1 cellular context compared by ENCODE assay signal in genomic region chr21:36747114-36747814, GRCh38.
TF ChIP-seq lines count a peak whose summit lies in the region.

No MANE protein-coding gene starts in this region.

TF ChIP-seq in GM12878, 131 proteins besides CTCF, POLR2A, EP300 and RAD21:
- no peak for TF ChIP-seq SMAD5 (IDR thresholded peaks at IDR 0.05; ENCODE audit: low read depth)
- TF ChIP-seq EGR1 (IDR thresholded peaks at IDR 0.05; ENCODE audit: borderline replicate concordance in 1 of 2, low read depth in 2 of 2, low read length in 2 of 2): peak in 1 of 2 experiments; percentile 50; a peak in 1 of 3 replicates
